In genomic region chr10:44991571-44991970, GRCh38 we compare ENCODE assay signal across 12 cellular contexts. TPM values are rescaled to one million over a fixed set of nuclear protein-coding genes. Genes with fewer than 3 reads are reported as not detected.
DNase-seq lines count a peak whose midpoint lies in the region; ATAC-seq and TF ChIP-seq lines count a peak whose summit lies in the region.
"Had no signal": no experiment of that assay in that cellular context is flagged by ENCODE, and none has a peak within 500 bp of the region (broad histone marks: within the 10 kb centered on the region; RNA-seq: fewer than 3 reads in every experiment).

No MANE protein-coding gene starts in this region.

- H3K4me1 ChIP-seq in Caco-2, result peaks cover 61% of the 10 kb centered on the region
- peaks cover 10 to 76% (median 67%) of the 10 kb centered on the region in 3 donors for H3K4me1 ChIP-seq in esophagus squamous epithelium
- peaks cover 39% of the 10 kb centered on the region for H3K4me1 ChIP-seq in ovary (ENCODE audit: insufficient read depth)
- peaks cover 45% of the 10 kb centered on the region for H3K4me1 ChIP-seq in suprapubic skin

- intact Hi-C loops in Caco-2 (cut with micrococcal nuclease; ENCODE audit: unreplicated experiment), result no loop called here
- intact Hi-C loops in esophagus squamous epithelium (cut with DNase I), result no loop called here
- intact Hi-C loops in ovary (cut with DNase I), result no loop called here

- peak overlapping the region; percentile 54 for H3K27ac Mint-ChIP-seq in Caco-2 (ENCODE audit: unreplicated experiment)
- H3K27ac Mint-ChIP-seq: activated naive CD8-positive, alpha-beta T cell; stimulated activated naive CD8-positive, alpha-beta T cell treated with anti-CD3 and anti-CD28 coated beads, Interleukin-15, Interleukin-2, amounts not matched to agents 100 ng/mL and 50 ng/mL, for 24 hours; T-helper 1 cell treated with Interleukin-12 subunit alpha and Interleukin-12 subunit beta and Interleukin-4 antibody, amounts not matched to agents 30 μg/mL and 1 μg/mL, for 36 hours had no signal

- H3K4me3 Mint-ChIP-seq in Caco-2 (ENCODE audit: unreplicated experiment), result no peak overlapping the region
- H3K4me3 Mint-ChIP-seq: activated naive CD8-positive, alpha-beta T cell; stimulated activated naive CD8-positive, alpha-beta T cell treated with anti-CD3 and anti-CD28 coated beads, Interleukin-15, Interleukin-2, amounts not matched to agents 100 ng/mL and 50 ng/mL, for 24 hours; T-helper 1 cell treated with Interleukin-12 subunit alpha and Interleukin-12 subunit beta and Interleukin-4 antibody, amounts not matched to agents 30 μg/mL and 1 μg/mL, for 36 hours had no signal

- no peaks in the 10 kb centered on the region for H3K9me3 Mint-ChIP-seq in Caco-2 (ENCODE audit: unreplicated experiment)
- H3K9me3 Mint-ChIP-seq: stimulated activated naive CD8-positive, alpha-beta T cell treated with anti-CD3 and anti-CD28 coated beads, Interleukin-15, Interleukin-2, amounts not matched to agents 100 ng/mL and 50 ng/mL, for 24 hours; T-helper 1 cell treated with Interleukin-12 subunit alpha and Interleukin-12 subunit beta and Interleukin-4 antibody, amounts not matched to agents 30 μg/mL and 1 μg/mL, for 36 hours had no signal

- DNase-seq in Caco-2 (no peak), esophagus squamous epithelium (lab: John Stamatoyannopoulos, UW) (no peak), ovary (peak; percentile 46 to 66 (median 57)), erythroblast (lab: John Stamatoyannopoulos, UW) (no peak), suprapubic skin (ENCODE audit: low spot score in 2 of 2) (no peak)
- DNase-seq: NCI-H2081 treated with DMSO at 0.1 percent for 48 hours, NCI-H82, small intestine had no signal

- no TSS peak for BruUV-seq in Caco-2 (replicated peaks; lab: Mats Ljungman, UMichigan)

- TF ChIP-seq EP300 in ovary (IDR thresholded peaks at IDR 0.05) (no peak), suprapubic skin (IDR thresholded peaks at IDR 0.05) (no peak)

- TF ChIP-seq CTCF in Caco-2 (IDR thresholded peaks at IDR 0.05; ENCODE audit: insufficient read depth in 1 of 2, low read depth in 1 of 2, low read length in 1 of 2, severe bottlenecking in 1 of 2, unreplicated experiment in 1 of 2) (no peak), esophagus squamous epithelium (IDR thresholded peaks at IDR 0.05) (no peak), ovary (IDR thresholded peaks at IDR 0.05) (no peak), suprapubic skin (IDR thresholded peaks at IDR 0.05) (no peak)

- H3K27me3 Mint-ChIP-seq in Caco-2 (ENCODE audit: insufficient read depth, unreplicated experiment), result no peaks in the 10 kb centered on the region
- H3K27me3 Mint-ChIP-seq: activated naive CD8-positive, alpha-beta T cell had no signal

- H3K27me3 ChIP-seq in Caco-2 (replicated peaks; ENCODE audit: control insufficient read depth, insufficient read depth, low read length), result no peaks in the 10 kb centered on the region
- peaks cover 0 to 4% (median 0%) of the 10 kb centered on the region in 4 donors for H3K27me3 ChIP-seq in esophagus squamous epithelium
- H3K27me3 ChIP-seq in ovary, result no peaks in the 10 kb centered on the region
- no peaks in the 10 kb centered on the region for H3K27me3 ChIP-seq in suprapubic skin

- peaks cover 19% of the 10 kb centered on the region for H3K36me3 Mint-ChIP-seq in Caco-2 (ENCODE audit: insufficient read depth, unreplicated experiment)
- H3K36me3 Mint-ChIP-seq: activated naive CD8-positive, alpha-beta T cell had no signal

- no peak for ATAC-seq in HG03108 (IDR thresholded peaks at IDR 0.05; ENCODE audit: unreplicated experiment)

- H3K4me3 ChIP-seq in Caco-2 (ENCODE audit: low read depth, low read length), result no peak overlapping the region
- H3K4me3 ChIP-seq in esophagus squamous epithelium, result no peak overlapping the region
- no peak overlapping the region for H3K4me3 ChIP-seq in ovary
- no peak overlapping the region for H3K4me3 ChIP-seq in suprapubic skin

- H3K27ac ChIP-seq in esophagus squamous epithelium (peak overlapping the region in 3 of 4 donors; percentile 23 to 96 (median 59)), ovary (peak overlapping the region in 1 of 2 donors; percentile 1), suprapubic skin (no peak overlapping the region)

- POLR2A ChIA-PET in Caco-2 (lab: Charles Lee), result no interaction called here

- H3K36me3 ChIP-seq in Caco-2 (ENCODE audit: control insufficient read depth, insufficient read depth, low read length) (no peaks in the 10 kb centered on the region), esophagus squamous epithelium (peaks cover 0 to 5% (median 0%) of the 10 kb centered on the region in 3 donors), ovary (no peaks in the 10 kb centered on the region), suprapubic skin (peaks cover 22% of the 10 kb centered on the region)

- WGBS in esophagus squamous epithelium, 2 donors, result 47 to 65% methylated on average over 5 of the region's 5 CpGs
- WGBS in ovary, 3 donors, result 6 to 14% (median 6%) methylated on average over 5 of the region's 5 CpGs
- 53% methylated on average over 5 of the region's 5 CpGs for WGBS in suprapubic skin

- H3K9me3 ChIP-seq in Caco-2, result no peaks in the 10 kb centered on the region
- H3K9me3 ChIP-seq in esophagus squamous epithelium, result no peaks in the 10 kb centered on the region
- H3K9me3 ChIP-seq in ovary, result no peaks in the 10 kb centered on the region
- H3K9me3 ChIP-seq in suprapubic skin, result no peaks in the 10 kb centered on the region

- H3K4me1 Mint-ChIP-seq in Caco-2 (ENCODE audit: low read depth, unreplicated experiment), result peaks cover 48% of the 10 kb centered on the region

- CTCF ChIA-PET in Caco-2 (lab: Charles Lee), result interaction anchor here (2.7 to 3.0 kb wide), 2 partner anchors 16 to 59 kb away, joined by 16 to 34 read pairs; no protein-coding TSS in a partner anchor

- no peak for TF ChIP-seq POLR2A in esophagus squamous epithelium (IDR thresholded peaks at IDR 0.05)
- no peak for TF ChIP-seq POLR2A in ovary (IDR thresholded peaks at IDR 0.05)
- TF ChIP-seq POLR2A in erythroblast (IDR thresholded peaks at IDR 0.05; ENCODE audit: low read length), result no peak
- TF ChIP-seq POLR2A in suprapubic skin (IDR thresholded peaks at IDR 0.05), result no peak

RNA-seq across cellular contexts. Expression of gene ZNF22, which starts 9.2 kb away (rescaled TPM):
- total RNA-seq in Caco-2 (2022) (46.5 and 60.8 TPM in 2 replicates), esophagus squamous epithelium (10 to 100 TPM in 2 of 4 donors, 1 to 10 TPM in 2; 3.6 to 14.5 (median 8.0) TPM), ovary (10 to 100 TPM; 19.4 to 38.0 (median 28.6) TPM), suprapubic skin (10 to 100 TPM in 1 of 4 donors, 1 to 10 TPM in 3; 6.7 to 15.1 (median 8.5) TPM)
- 10 to 100 TPM; 25.5 to 27.4 TPM for polyA plus RNA-seq in ovary

RNA-seq across cellular contexts. Expression of gene DEPP1, which starts 13.0 kb away (rescaled TPM):
- 7.0 and 13.6 TPM in 2 replicates for total RNA-seq in Caco-2 (2022)
- total RNA-seq in esophagus squamous epithelium, result 100 to 1,000 TPM in 1 of 4 donors, 10 to 100 TPM in 1, 1 to 10 TPM in 2; 2.5 to 116 (median 27.5) TPM
- 100 to 1,000 TPM in 5 of 7 donors, 10 to 100 TPM in 2; 35.6 to 511 (median 174) TPM for total RNA-seq in ovary
- 100 to 1,000 TPM in 1 of 2 donors, 10 to 100 TPM in 1; 56.7 to 603 TPM for polyA plus RNA-seq in ovary
- total RNA-seq in suprapubic skin, result 100 to 1,000 TPM in 1 of 4 donors, 10 to 100 TPM in 3; 27.5 to 101 (median 38.2) TPM

RNA-seq across cellular contexts. Expression of gene RASSF4, which starts 32.0 kb away (rescaled TPM):
- 40.8 and 55.6 TPM in 2 replicates for total RNA-seq in Caco-2 (2022)
- total RNA-seq in esophagus squamous epithelium, result 10 to 100 TPM in 1 of 4 donors, 1 to 10 TPM in 3; 1.7 to 22.5 (median 7.4) TPM
- 10 to 100 TPM in 3 of 7 donors, 1 to 10 TPM in 4; 4.8 to 21.9 (median 7.3) TPM for total RNA-seq in ovary
- polyA plus RNA-seq in ovary, result 1 to 10 TPM; 8.1 to 9.7 TPM
- 10 to 100 TPM in 2 of 4 donors, 1 to 10 TPM in 2; 4.4 to 23.3 (median 12.9) TPM for total RNA-seq in suprapubic skin

Comparison
In these comparisons a context has a peak if more than half of its experiments do, and no peak if none do; other contexts are left out.
1. DNase-seq: peak in ovary (5 of 5); none in Caco-2 (0 of 2), esophagus squamous epithelium (single experiment), erythroblast (0 of 2) and suprapubic skin (0 of 2).